ENCODE assay signal across 1 cellular context in the genomic region with DNA sequence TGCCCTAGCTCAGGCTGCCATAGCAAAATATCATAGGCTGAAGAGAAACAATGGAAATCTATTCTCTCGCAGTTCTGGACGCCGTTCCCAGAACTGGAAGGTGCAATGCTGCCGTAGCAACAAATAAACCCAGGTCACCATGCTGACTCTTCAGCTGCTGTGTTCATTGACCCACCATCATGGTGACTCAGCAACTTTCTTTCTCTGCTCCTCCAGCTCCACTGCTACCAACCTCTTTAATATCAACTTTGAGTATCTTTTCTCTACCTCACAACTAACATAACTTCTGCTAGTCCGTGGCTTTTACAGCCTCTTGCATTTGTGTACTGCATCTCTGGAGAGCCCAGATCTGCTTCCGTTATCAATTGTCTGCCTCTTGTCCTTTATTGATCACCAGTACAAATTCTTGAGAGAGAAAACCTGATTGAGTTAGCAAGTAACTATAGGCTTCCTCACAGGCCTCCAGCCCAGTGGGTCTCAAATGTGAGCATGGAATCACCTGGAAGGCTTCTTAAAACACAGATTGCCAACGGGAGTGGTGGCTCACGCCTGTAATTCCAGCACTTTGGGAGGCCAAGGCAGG.
A peak's percentile ranks its signal among the peaks of the same experiment; 100 is the strongest.
TF ChIP-seq lines count a peak whose summit lies in the region.

No MANE protein-coding gene starts in this region.

TF ChIP-seq in K562, 482 proteins besides CTCF, POLR2A, EP300 and RAD21 (continued from another document and continues in another):
- TF ChIP-seq, protein P1, sequence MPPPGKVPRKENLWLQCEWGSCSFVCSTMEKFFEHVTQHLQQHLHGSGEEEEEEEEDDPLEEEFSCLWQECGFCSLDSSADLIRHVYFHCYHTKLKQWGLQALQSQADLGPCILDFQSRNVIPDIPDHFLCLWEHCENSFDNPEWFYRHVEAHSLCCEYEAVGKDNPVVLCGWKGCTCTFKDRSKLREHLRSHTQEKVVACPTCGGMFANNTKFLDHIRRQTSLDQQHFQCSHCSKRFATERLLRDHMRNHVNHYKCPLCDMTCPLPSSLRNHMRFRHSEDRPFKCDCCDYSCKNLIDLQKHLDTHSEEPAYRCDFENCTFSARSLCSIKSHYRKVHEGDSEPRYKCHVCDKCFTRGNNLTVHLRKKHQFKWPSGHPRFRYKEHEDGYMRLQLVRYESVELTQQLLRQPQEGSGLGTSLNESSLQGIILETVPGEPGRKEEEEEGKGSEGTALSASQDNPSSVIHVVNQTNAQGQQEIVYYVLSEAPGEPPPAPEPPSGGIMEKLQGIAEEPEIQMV (tag; conservative IDR thresholded peaks at IDR 0.05; ENCODE audit: low read depth): 0 out of 2 replicates have a peak, but pooled peaks have one; percentile 17
- TF ChIP-seq NCOA4 (IDR thresholded peaks at IDR 0.05; ENCODE audit: partially characterized antibody): no peak
- no peak for TF ChIP-seq NR0B1 (IDR thresholded peaks at IDR 0.05; ENCODE audit: partially characterized antibody)
- peak; percentile 83 for TF ChIP-seq ZNF766 (CRISPR knock-in tag; conservative IDR thresholded peaks at IDR 0.05)
- no peak for TF ChIP-seq NR2C2 (CRISPR knock-in tag; IDR thresholded peaks at IDR 0.05)
- peak; percentile 61; the same call in 1 of the 2 replicates for TF ChIP-seq NR2C2 (tag; IDR thresholded peaks at IDR 0.05)
- TF ChIP-seq, protein P2, sequence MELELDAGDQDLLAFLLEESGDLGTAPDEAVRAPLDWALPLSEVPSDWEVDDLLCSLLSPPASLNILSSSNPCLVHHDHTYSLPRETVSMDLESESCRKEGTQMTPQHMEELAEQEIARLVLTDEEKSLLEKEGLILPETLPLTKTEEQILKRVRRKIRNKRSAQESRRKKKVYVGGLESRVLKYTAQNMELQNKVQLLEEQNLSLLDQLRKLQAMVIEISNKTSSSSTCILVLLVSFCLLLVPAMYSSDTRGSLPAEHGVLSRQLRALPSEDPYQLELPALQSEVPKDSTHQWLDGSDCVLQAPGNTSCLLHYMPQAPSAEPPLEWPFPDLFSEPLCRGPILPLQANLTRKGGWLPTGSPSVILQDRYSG (tag; conservative IDR thresholded peaks at IDR 0.05; ENCODE audit: low read depth): peak; percentile 48
- no peak for TF ChIP-seq RBM15 (IDR thresholded peaks at IDR 0.05; ENCODE audit: insufficient read depth, low read length)
- TF ChIP-seq U2AF1 (optimal IDR thresholded peaks at IDR 0.05; ENCODE audit: low read depth, low read length): no peak
- TF ChIP-seq MAFK (IDR thresholded peaks at IDR 0.05; ENCODE audit: low read length): peak; percentile 97
- TF ChIP-seq ZNF239 (CRISPR knock-in tag; IDR thresholded peaks at IDR 0.05): peak; percentile 32; the same call in 1 of the 2 replicates
- no peak for TF ChIP-seq TBL1XR1 (IDR thresholded peaks at IDR 0.05; ENCODE audit: low read length in 2 of 2)
- TF ChIP-seq YY1 (IDR thresholded peaks at IDR 0.05; ENCODE audit: borderline replicate concordance in 1 of 3, control insufficient read depth in 1 of 3, extremely low read depth in 1 of 3, insufficient read depth in 3 of 3, insufficient read length in 1 of 3, insufficient replicate concordance in 2 of 3, low read depth in 1 of 3, low read length in 2 of 3): peak in 2 of 3 experiments; percentile 36 to 81
- no peak for TF ChIP-seq ZNF253 (CRISPR knock-in tag; conservative IDR thresholded peaks at IDR 0.05)
- TF ChIP-seq, protein P3, sequence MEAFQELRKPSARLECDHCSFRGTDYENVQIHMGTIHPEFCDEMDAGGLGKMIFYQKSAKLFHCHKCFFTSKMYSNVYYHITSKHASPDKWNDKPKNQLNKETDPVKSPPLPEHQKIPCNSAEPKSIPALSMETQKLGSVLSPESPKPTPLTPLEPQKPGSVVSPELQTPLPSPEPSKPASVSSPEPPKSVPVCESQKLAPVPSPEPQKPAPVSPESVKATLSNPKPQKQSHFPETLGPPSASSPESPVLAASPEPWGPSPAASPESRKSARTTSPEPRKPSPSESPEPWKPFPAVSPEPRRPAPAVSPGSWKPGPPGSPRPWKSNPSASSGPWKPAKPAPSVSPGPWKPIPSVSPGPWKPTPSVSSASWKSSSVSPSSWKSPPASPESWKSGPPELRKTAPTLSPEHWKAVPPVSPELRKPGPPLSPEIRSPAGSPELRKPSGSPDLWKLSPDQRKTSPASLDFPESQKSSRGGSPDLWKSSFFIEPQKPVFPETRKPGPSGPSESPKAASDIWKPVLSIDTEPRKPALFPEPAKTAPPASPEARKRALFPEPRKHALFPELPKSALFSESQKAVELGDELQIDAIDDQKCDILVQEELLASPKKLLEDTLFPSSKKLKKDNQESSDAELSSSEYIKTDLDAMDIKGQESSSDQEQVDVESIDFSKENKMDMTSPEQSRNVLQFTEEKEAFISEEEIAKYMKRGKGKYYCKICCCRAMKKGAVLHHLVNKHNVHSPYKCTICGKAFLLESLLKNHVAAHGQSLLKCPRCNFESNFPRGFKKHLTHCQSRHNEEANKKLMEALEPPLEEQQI (IDR thresholded peaks at IDR 0.05): peak; percentile 65; the same call in 1 of the 2 replicates
- TF ChIP-seq CLOCK (CRISPR knock-in tag; IDR thresholded peaks at IDR 0.05; ENCODE audit: borderline replicate concordance): no peak
- no peak for TF ChIP-seq NCOR1 (IDR thresholded peaks at IDR 0.05)
- no peak for TF ChIP-seq TCF3 (CRISPR knock-in tag; IDR thresholded peaks at IDR 0.05)
- TF ChIP-seq ZNF639 (CRISPR knock-in tag; conservative IDR thresholded peaks at IDR 0.05 in 1 of 2, IDR thresholded peaks at IDR 0.05 in 1 of 2): no peak; a peak in 2 of 4 replicates
- TF ChIP-seq PATZ1 (CRISPR knock-in tag; IDR thresholded peaks at IDR 0.05; ENCODE audit: borderline replicate concordance): no peak
- 0 out of 2 replicates have a peak, but pooled peaks have one; percentile 18 for TF ChIP-seq HIVEP1 (CRISPR knock-in tag; IDR thresholded peaks at IDR 0.05)
- TF ChIP-seq ZNF764 (CRISPR knock-in tag; IDR thresholded peaks at IDR 0.05; ENCODE audit: low read depth): no peak
- TF ChIP-seq ZFP36 (IDR thresholded peaks at IDR 0.05; ENCODE audit: low read depth, low read length, partially characterized antibody): no peak
- TF ChIP-seq ZNF184 (CRISPR knock-in tag; IDR thresholded peaks at IDR 0.05): no peak
- TF ChIP-seq ZNF589 (CRISPR knock-in tag; IDR thresholded peaks at IDR 0.05; ENCODE audit: low read depth): no peak; the same call in 1 of the 2 replicates
- TF ChIP-seq YBX1 (IDR thresholded peaks at IDR 0.05): no peak
- no peak for TF ChIP-seq GTF2E2 (tag; IDR thresholded peaks at IDR 0.05)
